ENCODE assay signal across 8 cellular contexts in the genomic region with DNA sequence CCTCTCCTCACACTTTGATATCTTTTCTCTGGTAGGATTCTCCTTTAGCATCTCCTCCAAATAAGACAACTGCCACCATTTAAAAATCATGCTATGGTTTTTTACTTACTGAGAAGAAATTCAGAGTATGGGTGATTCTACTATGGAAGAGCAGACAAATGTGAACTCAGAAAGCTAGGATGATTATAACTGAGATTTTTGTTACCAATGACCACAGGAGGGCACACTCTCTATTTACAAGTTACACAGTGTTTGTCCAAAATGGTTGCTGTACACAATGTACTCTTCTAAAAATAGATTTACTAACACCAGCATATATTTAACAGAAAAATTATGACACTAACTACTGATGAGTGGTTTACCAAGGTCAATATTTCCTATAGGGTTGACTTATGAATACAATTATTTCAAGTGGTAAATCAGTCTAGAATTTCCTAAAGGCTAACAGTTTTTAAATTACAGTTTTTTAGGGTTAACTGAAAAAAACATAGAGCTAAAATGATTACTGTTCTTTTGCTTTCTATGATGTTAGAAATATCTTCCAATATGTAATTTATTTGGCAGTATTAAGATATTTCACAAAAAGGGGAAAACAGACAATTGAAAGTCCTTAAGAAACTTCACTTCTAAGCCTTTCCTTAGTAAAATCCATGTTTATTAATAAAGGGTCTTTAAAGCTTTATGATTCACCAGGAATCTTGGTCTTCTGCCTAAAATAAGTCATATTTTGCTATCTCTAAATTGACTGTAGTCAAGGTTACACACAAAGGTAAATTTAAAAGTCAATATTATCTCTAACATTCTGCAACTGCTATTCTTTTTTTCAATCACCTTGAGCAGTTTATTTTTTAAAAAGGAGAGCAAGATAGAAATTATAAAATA. TPM values are rescaled to one million over a fixed set of nuclear protein-coding genes. Genes with fewer than 3 reads are reported as not detected.
DNase-seq lines count a peak whose midpoint lies in the region; TF ChIP-seq lines count a peak whose summit lies in the region.

No MANE protein-coding gene starts in this region.

- H3K4me2 ChIP-seq in H9 (ENCODE audit: insufficient read depth, insufficient read length, low read length) (no peak overlapping the region), neural cell (ENCODE audit: low read length) (no peak overlapping the region)

- H3K36me3 ChIP-seq in SJCRH30 (peaks cover 4% of the 10 kb centered on the region), neural cell (ENCODE audit: insufficient read depth, low read length) (peaks cover 6% of the 10 kb centered on the region)

- H3K9me2 ChIP-seq in neural cell (ENCODE audit: insufficient read depth, low read length), result no peaks in the 10 kb centered on the region

- TF ChIP-seq CTCF in H9 (conservative IDR thresholded peaks at IDR 0.05) (peak; percentile 59), LNCAP (IDR thresholded peaks at IDR 0.05) (peak; percentile 42; the same call in 1 of the 2 replicates), neural cell (IDR thresholded peaks at IDR 0.05; ENCODE audit: poor library complexity, severe bottlenecking) (peak; percentile 72)

- no peak for TF ChIP-seq POLR2A in erythroblast (IDR thresholded peaks at IDR 0.05; ENCODE audit: low read length)

- H2AFZ ChIP-seq in H9 (ENCODE audit: low read length) (no peak overlapping the region), neural cell (ENCODE audit: low read depth, low read length) (no peak overlapping the region)

- H3K18ac ChIP-seq in H9 (ENCODE audit: insufficient read length, low read depth, low read length), result no peak overlapping the region

- peak overlapping the region; percentile 65 to 76 (median 71); a peak in 3 of 7 replicates for H3K27ac Mint-ChIP-seq in H9

- no peak overlapping the region for H3K4me3 Mint-ChIP-seq in H9

- no peak overlapping the region for H4K8ac ChIP-seq in H9 (replicated peaks; ENCODE audit: insufficient read length, low read depth, low read length)

- no peaks in the 10 kb centered on the region for H3K23me2 ChIP-seq in H9 (ENCODE audit: insufficient read length, low read depth, low read length, poor library complexity, severe bottlenecking)

- H3F3A ChIP-seq in neural cell (ENCODE audit: insufficient read depth, low read length, poor library complexity, severe bottlenecking), result no peaks in the 10 kb centered on the region

- no peak overlapping the region for H3T11ph ChIP-seq in H9 (ENCODE audit: low read length)

- H2BK15ac ChIP-seq in H9 (ENCODE audit: low read depth, low read length), result no peak overlapping the region

- no peaks in the 10 kb centered on the region for H3K79me1 ChIP-seq in H9 (ENCODE audit: insufficient read depth, low read depth, low read length, poor library complexity, severe bottlenecking)

- H3K23ac ChIP-seq in H9 (ENCODE audit: insufficient read length, low read depth, low read length), result no peak overlapping the region

- TF ChIP-seq RAD21 in neural cell (conservative IDR thresholded peaks at IDR 0.05), result peak; percentile 66

- no peak overlapping the region for H4K5ac ChIP-seq in H9 (ENCODE audit: insufficient read length, low read depth, low read length)

- TF ChIP-seq EP300 in neural cell (conservative IDR thresholded peaks at IDR 0.05; ENCODE audit: poor library complexity, severe bottlenecking), result no peak

- peaks cover 3 to 4% of the 10 kb centered on the region in 2 experiments; a peak in 3 of 5 replicates for H3K9me3 Mint-ChIP-seq in H9

- H2BK12ac ChIP-seq in H9 (ENCODE audit: insufficient read length, low read depth, low read length), result no peak overlapping the region

- H3K4ac ChIP-seq in H9 (ENCODE audit: low read depth, low read length), result no peak overlapping the region

- H3K9ac ChIP-seq in H9 (ENCODE audit: extremely low read depth, insufficient read length, low read length), result no peak overlapping the region
- no peak overlapping the region for H3K9ac ChIP-seq in neural cell (ENCODE audit: low read length)

- H2AK5ac ChIP-seq in H9 (ENCODE audit: insufficient read length, low read length), result no peak overlapping the region

- H4K20me1 ChIP-seq in H9 (ENCODE audit: control insufficient read depth, insufficient read depth, insufficient read length) (no peaks in the 10 kb centered on the region), neural cell (ENCODE audit: insufficient read depth) (no peaks in the 10 kb centered on the region)

- H3K4me3 ChIP-seq in SJCRH30 (no peak overlapping the region), neural cell (ENCODE audit: low read length) (no peak overlapping the region)

- H3K27ac ChIP-seq in H9 (ENCODE audit: insufficient read length, low read depth, low read length) (no peak overlapping the region), SJCRH30 (no peak overlapping the region), neural cell (ENCODE audit: low read length) (no peak overlapping the region)

- peak; percentile 58 for DNase-seq in SIG-M5 treated with dmso at 0.1 percent for 504 hours (lab: John Stamatoyannopoulos, UW; ENCODE audit: unreplicated experiment)
- no peak for DNase-seq in SIG-M5 (lab: John Stamatoyannopoulos, UW)
- no peak for DNase-seq in H9
- DNase-seq in SJCRH30, result peak; percentile 14 to 72
- peak; percentile 61 to 70 for DNase-seq in erythroblast (lab: John Stamatoyannopoulos, UW)
- no peak for DNase-seq in retina

- H4K91ac ChIP-seq in H9 (ENCODE audit: insufficient read length, low read depth, low read length), result no peak overlapping the region

- H3K4me1 ChIP-seq in H9 (ENCODE audit: insufficient read depth, low read length) (peaks cover 13% of the 10 kb centered on the region; the same call in 1 of the 2 replicates), SJCRH30 (peaks cover 16% of the 10 kb centered on the region)

- H2BK120ac ChIP-seq in H9 (ENCODE audit: low read depth, low read length, poor library complexity, severe bottlenecking), result no peak overlapping the region

- peaks cover 46% of the 10 kb centered on the region in 2 experiments for H3K4me1 Mint-ChIP-seq in H9

- H3K79me2 ChIP-seq in H9 (ENCODE audit: insufficient read depth, low read length) (peaks cover 1% of the 10 kb centered on the region; the same call in 1 of the 2 replicates), neural cell (replicated peaks; ENCODE audit: insufficient read depth, low read length) (peaks cover 24% of the 10 kb centered on the region)

- H3K27me3 ChIP-seq in H9 (ENCODE audit: insufficient read depth, low read length), result no peaks in the 10 kb centered on the region
- H3K27me3 ChIP-seq in SJCRH30, result no peaks in the 10 kb centered on the region
- no peaks in the 10 kb centered on the region for H3K27me3 ChIP-seq in neural cell (ENCODE audit: insufficient read depth, low read depth, low read length)

- H3K14ac ChIP-seq in H9 (ENCODE audit: insufficient read depth, low read length), result no peak overlapping the region

- H3K36me3 Mint-ChIP-seq in H9 (ENCODE audit: insufficient read depth in 1 of 3, low read depth in 3 of 3), result peaks cover 15 to 19% (median 15%) of the 10 kb centered on the region in 3 experiments

- H3K56ac ChIP-seq in H9 (ENCODE audit: insufficient read length, low read depth, low read length), result no peak overlapping the region

- H2BK20ac ChIP-seq in H9 (ENCODE audit: low read depth, low read length, poor library complexity, severe bottlenecking), result no peak overlapping the region

- H2BK5ac ChIP-seq in H9 (ENCODE audit: insufficient read length, low read length), result no peak overlapping the region

- no peaks in the 10 kb centered on the region for H3K27me3 Mint-ChIP-seq in H9 (ENCODE audit: low read depth)

- no peaks in the 10 kb centered on the region for H3K9me3 ChIP-seq in H9 (ENCODE audit: control insufficient read depth, low read depth, low read length)
- H3K9me3 ChIP-seq in SJCRH30 (replicated peaks), result no peaks in the 10 kb centered on the region
- H3K9me3 ChIP-seq in neural cell (ENCODE audit: low read length), result no peaks in the 10 kb centered on the region

TF ChIP-seq in neural cell, 6 proteins besides CTCF, POLR2A, EP300 and RAD21:
- peak; percentile 72 for TF ChIP-seq SMC3 (conservative IDR thresholded peaks at IDR 0.05; ENCODE audit: poor library complexity)
- no peak for TF ChIP-seq EZH2 (IDR thresholded peaks at IDR 0.05; ENCODE audit: borderline replicate concordance, insufficient read depth, low read length, poor library complexity, severe bottlenecking)

RNA-seq across cellular contexts. Expression of gene MAP4K3, which starts 57.2 kb away (rescaled TPM):
- 34.6 and 37.9 TPM in 2 replicates for total RNA-seq in H9 (2021)
- 44.4 and 66.7 TPM in 2 replicates for total RNA-seq in SJCRH30 (2014; rRNA removed; shearing (Covaris generic))
- polyA plus RNA-seq in neural cell, result 83.0 and 105 TPM in 2 replicates
- polyA minus RNA-seq in neural cell, result 153 and 167 TPM in 2 replicates

Comparison
In these comparisons a context has a peak if more than half of its experiments do, and no peak if none do; other contexts are left out.
1. DNase-seq: peak in SIG-M5 treated with dmso at 0.1 percent for 504 hours (single experiment), SJCRH30 (2 of 2) and erythroblast (2 of 2); none in SIG-M5 (single experiment), H9 (single experiment) and retina (single experiment).
2. Peak in every context shown above with its lines, with median percentiles within 50 percentile points of each other: CTCF ChIP-seq.